In the genomic region with DNA sequence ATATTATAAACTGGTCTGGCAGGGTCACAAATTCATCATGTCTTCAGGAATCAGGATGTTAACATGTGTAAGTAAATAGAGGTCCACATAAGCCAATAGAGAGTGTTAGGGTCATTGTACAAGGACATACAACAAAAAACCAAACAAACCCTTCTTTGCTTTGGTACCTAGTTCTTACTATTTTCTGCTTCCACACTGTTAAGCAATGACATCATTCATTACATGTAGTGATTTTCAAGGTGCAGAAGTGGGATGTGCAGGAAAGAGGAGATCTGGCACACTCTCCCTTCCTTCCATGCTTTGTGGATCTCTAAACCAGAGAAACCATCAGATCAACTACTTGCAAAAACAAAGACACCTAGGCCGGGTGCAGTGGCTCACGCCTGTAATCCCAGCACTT, we compare ENCODE assay signal across 21 cellular contexts.
"Had no signal": no experiment of that assay in that cellular context is flagged by ENCODE, and none has a peak within 500 bp of the region (broad histone marks: within the 10 kb centered on the region; RNA-seq: fewer than 3 reads in every experiment).

No MANE protein-coding gene starts in this region.

- H3K9me3 Mint-ChIP-seq: activated CD4-positive, alpha-beta memory T cell treated with anti-CD3 and anti-CD28 coated beads, Interleukin-2, amount 10 ng/mL, durations not matched to agents 7 days and 5 days; nephron had no signal

- H3K4me3 ChIP-seq: breast epithelium, esophagus muscularis mucosa, heart right ventricle, spleen, tibial nerve had no signal

- H3K27ac Mint-ChIP-seq: activated CD4-positive, alpha-beta memory T cell treated with anti-CD3 and anti-CD28 coated beads, Interleukin-2, amount 10 ng/mL, durations not matched to agents 7 days and 5 days; activated CD4-positive, alpha-beta T cell treated with anti-CD3 and anti-CD28 coated beads, Interleukin-2, amount 10 ng/mL, durations not matched to agents 7 days and 5 days; activated CD8-positive, alpha-beta memory T cell treated with anti-CD3 and anti-CD28 coated beads, Interleukin-2, amount 10 ng/mL, durations not matched to agents 7 days and 5 days; activated naive CD4-positive, alpha-beta T cell treated with anti-CD3 and anti-CD28 coated beads for 36 hours; endodermal cell; nephron; T-helper 17 cell had no signal

- H3K9me3 ChIP-seq: breast epithelium, esophagus muscularis mucosa, heart right ventricle, spleen, tibial nerve had no signal

- H3K4me1 Mint-ChIP-seq: nephron had no signal

- H3K27ac ChIP-seq: breast epithelium, esophagus muscularis mucosa, foreskin keratinocyte, heart right ventricle, spleen, tibial nerve had no signal

- H3K27me3 Mint-ChIP-seq: activated CD4-positive, alpha-beta memory T cell treated with anti-CD3 and anti-CD28 coated beads, Interleukin-2, amount 10 ng/mL, durations not matched to agents 7 days and 5 days; activated CD4-positive, alpha-beta T cell treated with anti-CD3 and anti-CD28 coated beads, Interleukin-2, amount 10 ng/mL, durations not matched to agents 7 days and 5 days; activated CD8-positive, alpha-beta memory T cell treated with anti-CD3 and anti-CD28 coated beads, Interleukin-2, amount 10 ng/mL, durations not matched to agents 7 days and 5 days; T-helper 17 cell had no signal

- ATAC-seq: activated CD8-positive, alpha-beta memory T cell treated with anti-CD3 and anti-CD28 coated beads, Interleukin-2, amount 10 ng/mL, durations not matched to agents 7 days and 5 days; foreskin keratinocyte; heart right ventricle; right cardiac atrium; T-helper 17 cell had no signal

- H3K4me3 Mint-ChIP-seq: activated CD4-positive, alpha-beta memory T cell treated with anti-CD3 and anti-CD28 coated beads, Interleukin-2, amount 10 ng/mL, durations not matched to agents 7 days and 5 days; activated CD4-positive, alpha-beta T cell treated with anti-CD3 and anti-CD28 coated beads, Interleukin-2, amount 10 ng/mL, durations not matched to agents 7 days and 5 days; activated CD8-positive, alpha-beta memory T cell treated with anti-CD3 and anti-CD28 coated beads, Interleukin-2, amount 10 ng/mL, durations not matched to agents 7 days and 5 days; activated naive CD4-positive, alpha-beta T cell treated with anti-CD3 and anti-CD28 coated beads for 36 hours; endodermal cell; nephron; T-helper 17 cell had no signal

- DNase-seq: activated CD4-positive, alpha-beta memory T cell treated with anti-CD3 and anti-CD28 coated beads, Interleukin-2, amount 10 ng/mL, durations not matched to agents 7 days and 5 days; activated CD4-positive, alpha-beta T cell treated with anti-CD3 and anti-CD28 coated beads, Interleukin-2, amount 10 ng/mL, durations not matched to agents 7 days and 5 days; activated CD4-positive, CD25-positive, alpha-beta regulatory T cell treated with anti-CD3 and anti-CD28 coated beads, Interleukin-2, amount 50 U/mL, for 72 hours; activated CD8-positive, alpha-beta memory T cell treated with anti-CD3 and anti-CD28 coated beads, Interleukin-2, amount 10 ng/mL, durations not matched to agents 7 days and 5 days; activated effector memory CD4-positive, alpha-beta T cell treated with anti-CD3 and anti-CD28 coated beads, Interleukin-2, amount 50 U/mL, for 16 hours; activated naive CD4-positive, alpha-beta T cell treated with anti-CD3 and anti-CD28 coated beads for 36 hours; central memory CD4-positive, alpha-beta T cell; endodermal cell; foreskin keratinocyte; heart right ventricle; midbrain; posterior cingulate gyrus; right cardiac atrium; spleen; stimulated activated naive CD4-positive, alpha-beta T cell treated with Interleukin-2 at 50 U/mL for 16 hours; T-helper 17 cell; T1000 had no signal

- H3K4me1 ChIP-seq: breast epithelium, esophagus muscularis mucosa, foreskin keratinocyte, spleen, tibial nerve had no signal

- H3K27me3 ChIP-seq: breast epithelium, esophagus muscularis mucosa, foreskin keratinocyte, heart right ventricle, spleen, tibial nerve had no signal

- H3K36me3 ChIP-seq: breast epithelium had no signal
